In genomic region chr15:99955181-99955525, GRCh38 we compare ENCODE assay signal across 17 cellular contexts.
"Had no signal": no experiment of that assay in that cellular context is flagged by ENCODE, and none has a peak within 500 bp of the region (broad histone marks: within the 10 kb centered on the region; RNA-seq: fewer than 3 reads in every experiment).

No MANE protein-coding gene starts in this region.

- H3K36me3 Mint-ChIP-seq: activated naive CD4-positive, alpha-beta T cell treated with anti-CD3 and anti-CD28 coated beads, Interleukin-2, amount 10 ng/mL, durations not matched to agents 7 days and 5 days had no signal

- H3K27me3 ChIP-seq: colonic mucosa, neutrophil, thyroid gland had no signal

- H3K9me3 ChIP-seq: colonic mucosa, lower lobe of right lung, mucosa of descending colon, neutrophil, psoas muscle, thyroid gland had no signal

- DNase-seq: activated CD8-positive, alpha-beta T cell treated with anti-CD3 and anti-CD28 coated beads, Interleukin-2, amount 10 ng/mL, durations not matched to agents 7 days and 5 days; activated naive CD4-positive, alpha-beta T cell treated with anti-CD3 and anti-CD28 coated beads, Interleukin-2, amount 10 ng/mL, durations not matched to agents 7 days and 5 days; effector CD8-positive, alpha-beta T cell; lower lobe of right lung; mucosa of descending colon; naive thymus-derived CD8-positive, alpha-beta T cell; psoas muscle; stimulated activated CD4-positive, alpha-beta T cell treated with anti-CD3 and anti-CD28 coated beads, Interleukin-12 subunit alpha, Interleukin-12 subunit beta, amount 100 ng/mL, for 4 hours; SW 1271; T1000; thyroid gland had no signal

- H3K4me3 Mint-ChIP-seq: activated CD8-positive, alpha-beta T cell treated with anti-CD3 and anti-CD28 coated beads, Interleukin-2, amount 10 ng/mL, durations not matched to agents 7 days and 5 days; activated naive CD4-positive, alpha-beta T cell treated with anti-CD3 and anti-CD28 coated beads, Interleukin-2, amount 10 ng/mL, durations not matched to agents 7 days and 5 days; naive thymus-derived CD8-positive, alpha-beta T cell; stimulated activated naive CD8-positive, alpha-beta T cell treated with anti-CD3 and anti-CD28 coated beads, Interleukin-15, amount 100 ng/mL, for 72 hours had no signal

- H3K4me1 ChIP-seq: colonic mucosa, lower lobe of right lung, psoas muscle, sigmoid colon had no signal

- H3K27ac ChIP-seq: colonic mucosa, lower lobe of right lung, neutrophil, psoas muscle, sigmoid colon, thyroid gland, VCaP had no signal

- H3K36me3 ChIP-seq: colonic mucosa, lower lobe of right lung, neutrophil, sigmoid colon, thyroid gland had no signal

- ATAC-seq: activated CD8-positive, alpha-beta T cell treated with anti-CD3 and anti-CD28 coated beads, Interleukin-2, amount 10 ng/mL, durations not matched to agents 7 days and 5 days; mucosa of descending colon; naive thymus-derived CD8-positive, alpha-beta T cell; stimulated activated naive CD8-positive, alpha-beta T cell treated with anti-CD3 and anti-CD28 coated beads, Interleukin-15, amount 100 ng/mL, for 72 hours had no signal

- H3K4me3 ChIP-seq: colonic mucosa, lower lobe of right lung, mucosa of descending colon, psoas muscle, sigmoid colon, thyroid gland had no signal

- H3K27ac Mint-ChIP-seq: activated CD8-positive, alpha-beta T cell treated with anti-CD3 and anti-CD28 coated beads, Interleukin-2, amount 10 ng/mL, durations not matched to agents 7 days and 5 days; activated naive CD4-positive, alpha-beta T cell treated with anti-CD3 and anti-CD28 coated beads, Interleukin-2, amount 10 ng/mL, durations not matched to agents 7 days and 5 days; activated T-helper 2 cell treated with anti-CD3 and anti-CD28 coated beads, Interferon-gamma antibody, Interleukin-2, Interleukin-4, amounts not matched to agents 10 μg/mL and 5 μg/mL and 100 μg/mL, durations not matched to agents 14 hours and 24 hours and 36 hours; stimulated activated naive CD8-positive, alpha-beta T cell treated with anti-CD3 and anti-CD28 coated beads, Interleukin-15, amount 100 ng/mL, for 72 hours had no signal
